Comparison of ENCODE assay signal across 8 cellular contexts in the genomic region with DNA sequence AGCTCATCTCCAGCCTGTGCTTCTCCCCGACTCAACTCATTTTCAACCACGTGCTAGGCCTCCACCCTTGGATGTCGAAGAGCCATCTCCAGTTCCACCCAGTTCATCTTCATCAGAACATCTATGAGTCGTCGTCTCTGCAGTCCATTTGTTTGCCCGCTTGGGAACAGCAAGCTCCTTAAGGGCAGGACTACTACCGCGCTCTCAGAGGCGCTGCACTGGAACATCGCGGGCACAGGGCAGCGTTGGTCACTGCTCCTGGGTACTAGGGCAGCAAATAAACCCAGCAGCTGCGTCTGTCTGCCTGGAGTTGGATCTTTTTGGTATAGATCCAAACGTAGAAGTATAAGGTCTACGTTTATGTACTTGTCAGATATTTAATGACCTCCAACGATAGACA. TPM values are rescaled to one million over a fixed set of nuclear protein-coding genes. Genes with fewer than 3 reads are reported as not detected.
DNase-seq lines count a peak whose midpoint lies in the region; ATAC-seq and TF ChIP-seq lines count a peak whose summit lies in the region.

No MANE protein-coding gene starts in this region.

- H3K9me3 Mint-ChIP-seq in activated naive CD8-positive, alpha-beta T cell (ENCODE audit: low read depth) = no peaks in the 10 kb centered on the region

- H3K9me3 ChIP-seq in heart right ventricle (peaks cover 0 to 10% (median 0%) of the 10 kb centered on the region in 11 donors), gastrocnemius medialis (peaks cover 0 to 8% (median 0%) of the 10 kb centered on the region in 3 donors)

- no peaks in the 10 kb centered on the region for H3K27me3 Mint-ChIP-seq in activated naive CD8-positive, alpha-beta T cell

- peak overlapping the region; percentile 93 for H3K27ac Mint-ChIP-seq in activated naive CD8-positive, alpha-beta T cell

- peak; percentile 3 for DNase-seq in activated naive CD4-positive, alpha-beta T cell treated with Interleukin-2 at 50 U/mL for 16 hours
- DNase-seq in activated naive CD4-positive, alpha-beta T cell (lab: John Stamatoyannopoulos, UW) = no peak
- DNase-seq in heart right ventricle (no peak), gastrocnemius medialis (no peak), cortex of kidney (lab: John Stamatoyannopoulos, UW) (no peak), superior temporal gyrus (ENCODE audit: extremely low spot score) (no peak)

- TF ChIP-seq CTCF in heart right ventricle (IDR thresholded peaks at IDR 0.05) (no peak), gastrocnemius medialis (IDR thresholded peaks at IDR 0.05 in 4 of 5, conservative IDR thresholded peaks at IDR 0.05 in 1 of 5) (no peak)

- in situ Hi-C loops in gastrocnemius medialis (cut with MboI; ENCODE audit: low sequenced_read_pairs in 4 of 4) = no loop called here

- H3K4me3 ChIP-seq in heart right ventricle = peak overlapping the region; percentile 55 to 88 (median 73)
- peak overlapping the region; percentile 76 to 92 (median 84) for H3K4me3 ChIP-seq in gastrocnemius medialis

- peaks cover 50% of the 10 kb centered on the region for H3K4me1 Mint-ChIP-seq in activated naive CD8-positive, alpha-beta T cell (ENCODE audit: low read depth)

- peaks cover 0 to 21% (median 10%) of the 10 kb centered on the region in 7 donors for H3K27me3 ChIP-seq in heart right ventricle
- peaks cover 0 to 10% (median 4%) of the 10 kb centered on the region in 3 donors for H3K27me3 ChIP-seq in gastrocnemius medialis

- H3K27ac ChIP-seq in heart right ventricle (peak overlapping the region; percentile 65 to 96 (median 90)), gastrocnemius medialis (peak overlapping the region; percentile 82 to 88 (median 86))

- intact Hi-C loops in heart right ventricle (cut with DNase I) (no loop called here), gastrocnemius medialis (cut with DNase I; ENCODE audit: low total_unique reads) (no loop called here)

- H3K36me3 ChIP-seq in heart right ventricle = no peaks in the 10 kb centered on the region
- H3K36me3 ChIP-seq in gastrocnemius medialis = no peaks in the 10 kb centered on the region

- ATAC-seq in heart right ventricle (peak in 5 of 8 donors; percentile 26 to 35 (median 29)), gastrocnemius medialis (no peak), GM19035 (IDR thresholded peaks at IDR 0.05; ENCODE audit: unreplicated experiment) (no peak)

- 59 to 63% methylated on average over 16 of the region's 16 CpGs for WGBS in heart right ventricle, 2 donors

- no peak for TF ChIP-seq POLR2A in gastrocnemius medialis (IDR thresholded peaks at IDR 0.05)

- peak overlapping the region; percentile 81 for H3K4me3 Mint-ChIP-seq in activated naive CD8-positive, alpha-beta T cell

- H3K4me1 ChIP-seq in heart right ventricle = peaks cover 0 to 30% (median 6%) of the 10 kb centered on the region in 9 donors
- H3K4me1 ChIP-seq in gastrocnemius medialis = peaks cover 4% of the 10 kb centered on the region in 2 donors

- peaks cover 4% of the 10 kb centered on the region for H3K36me3 Mint-ChIP-seq in activated naive CD8-positive, alpha-beta T cell

RNA-seq across cellular contexts. Expression of a gene that starts 0.5 kb away (rescaled TPM):
- 10 to 100 TPM; 37.5 to 57.3 (median 43.1) TPM for total RNA-seq in heart right ventricle
- polyA plus RNA-seq in heart right ventricle = 10 to 100 TPM; 10.3 to 26.3 TPM
- total RNA-seq in gastrocnemius medialis = 10 to 100 TPM; 24.1 to 38.3 (median 35.6) TPM

Comparison
In these comparisons a context has a peak if more than half of its experiments do, and no peak if none do; other contexts are left out.
1. ATAC-seq: peak in heart right ventricle (5 of 8); none in gastrocnemius medialis (0 of 2) and GM19035 (single experiment).